ENCODE assay signal across 14 cellular contexts in genomic region chr5:38776494-38776893, GRCh38.
"Had no signal": no experiment of that assay in that cellular context is flagged by ENCODE, and none has a peak within 500 bp of the region (broad histone marks: within the 10 kb centered on the region; RNA-seq: fewer than 3 reads in every experiment).

No MANE protein-coding gene starts in this region.

- H3K27me3 ChIP-seq: breast epithelium, sigmoid colon had no signal

- H3K4me1 ChIP-seq: breast epithelium had no signal

- H3K36me3 ChIP-seq: breast epithelium, gastrocnemius medialis, sigmoid colon, thoracic aorta had no signal

- H3K4me3 ChIP-seq: breast epithelium, gastrocnemius medialis, psoas muscle, sigmoid colon, thoracic aorta had no signal

- DNase-seq: activated CD4-positive, CD25-positive, alpha-beta regulatory T cell treated with anti-CD3 and anti-CD28 coated beads, Interleukin-2, amount 50 U/mL, for 72 hours; aorta; dermis blood vessel endothelial cell; gastrocnemius medialis; islet precursor cell; nephron progenitor cell; occipital lobe; psoas muscle; sigmoid colon; stimulated activated CD4-positive, alpha-beta T cell treated with anti-CD3 and anti-CD28 coated beads, Interleukin-12 subunit alpha, Interleukin-12 subunit beta, amount 100 ng/mL, for 4 hours; stimulated activated CD4-positive, alpha-beta T cell treated with anti-CD3 and anti-CD28 coated beads, Interleukin-2, amount 100 ng/mL, for 24 hours had no signal

- ATAC-seq: gastrocnemius medialis, left lobe of liver, psoas muscle had no signal

- H3K27ac ChIP-seq: psoas muscle, thoracic aorta had no signal

- H3K9me3 ChIP-seq: breast epithelium, gastrocnemius medialis, psoas muscle, sigmoid colon, thoracic aorta had no signal
